8 cellular contexts compared by ENCODE assay signal in genomic region chrX:80876877-80877276, GRCh38.
DNase-seq lines count a peak whose midpoint lies in the region; ATAC-seq and TF ChIP-seq lines count a peak whose summit lies in the region.
"Had no signal": no experiment of that assay in that cellular context is flagged by ENCODE, and none has a peak within 500 bp of the region (broad histone marks: within the 10 kb centered on the region; RNA-seq: fewer than 3 reads in every experiment).

No MANE protein-coding gene starts in this region.

- H2AFZ ChIP-seq in KMS-11 (ENCODE audit: low read depth): no peak overlapping the region

- H3K4me3 ChIP-seq in KMS-11 (IDR thresholded peaks at IDR 0.05; ENCODE audit: insufficient read depth, low read depth, low read length) (no peak overlapping the region), adrenal gland (no peak overlapping the region)

- no peaks in the 10 kb centered on the region for H3K27me3 ChIP-seq in KMS-11 (ENCODE audit: insufficient read depth, low read depth)
- peaks cover 10% of the 10 kb centered on the region for H3K27me3 ChIP-seq in adrenal gland

- H3K36me3 ChIP-seq in KMS-11 (ENCODE audit: insufficient read depth): no peaks in the 10 kb centered on the region
- H3K36me3 ChIP-seq in adrenal gland (replicated peaks in 1 of 2): no peaks in the 10 kb centered on the region

- intact Hi-C loops in adrenal gland (cut with DNase I): no loop called here

- TF ChIP-seq POLR2A in adrenal gland (IDR thresholded peaks at IDR 0.05): no peak

- H3K9me3 ChIP-seq in adrenal gland (replicated peaks in 1 of 3): no peaks in the 10 kb centered on the region

- ATAC-seq in left lobe of liver (peak; percentile 31), GM18519 (IDR thresholded peaks at IDR 0.05; ENCODE audit: low FRiP score, unreplicated experiment) (no peak)
- ATAC-seq: naive thymus-derived CD8-positive, alpha-beta T cell had no signal

- POLR2A ChIA-PET in GM10248 (lab: Yijun Ruan, JAX): no interaction called here

- TF ChIP-seq CTCF in GM10248 (IDR thresholded peaks at IDR 0.05; ENCODE audit: control extremely low read depth, extremely low read depth, low read depth, missing control alignments): peak; percentile 29
- TF ChIP-seq CTCF in KMS-11 (conservative IDR thresholded peaks at IDR 0.05; ENCODE audit: low read depth, low read length): peak; percentile 57; the same call in 1 of the 2 replicates
- peak; percentile 19 to 67 (median 44) for TF ChIP-seq CTCF in adrenal gland (IDR thresholded peaks at IDR 0.05)

- CTCF ChIA-PET in GM10248 (lab: Yijun Ruan, JAX): interaction anchor here (1.0 to 1.5 kb wide), 2 partner anchors 243 to 319 kb away, joined by 3 to 8 read pairs; no protein-coding TSS in a partner anchor

- no peaks in the 10 kb centered on the region for H3K79me2 ChIP-seq in KMS-11 (ENCODE audit: insufficient read depth, low read depth)

- H3K4me1 ChIP-seq in KMS-11 (ENCODE audit: low read depth, poor library complexity, severe bottlenecking) (no peaks in the 10 kb centered on the region), adrenal gland (replicated peaks in 1 of 2) (no peaks in the 10 kb centered on the region)

- H3K9ac ChIP-seq in KMS-11: no peak overlapping the region

- H3K4me2 ChIP-seq in KMS-11: no peak overlapping the region

- DNase-seq in GM10248 (ENCODE audit: extremely low spot score) (peak; percentile 14), adrenal gland (no peak), left lobe of liver (ENCODE audit: low spot score) (no peak)
- no peak for DNase-seq in stimulated activated CD4-positive, alpha-beta T cell treated with anti-CD3 and anti-CD28 coated beads, Interleukin-4, amount 100 ng/mL, for 24 hours
- no peak for DNase-seq in activated CD4-positive, CD25-positive, alpha-beta regulatory T cell treated with anti-CD3 and anti-CD28 coated beads, Interleukin-2, amount 50 U/mL, for 72 hours

- no peaks in the 10 kb centered on the region for H4K20me1 ChIP-seq in KMS-11 (ENCODE audit: insufficient read depth)

- no peak overlapping the region for H3K27ac ChIP-seq in KMS-11
- no peak overlapping the region for H3K27ac ChIP-seq in adrenal gland
